In the genomic region with DNA sequence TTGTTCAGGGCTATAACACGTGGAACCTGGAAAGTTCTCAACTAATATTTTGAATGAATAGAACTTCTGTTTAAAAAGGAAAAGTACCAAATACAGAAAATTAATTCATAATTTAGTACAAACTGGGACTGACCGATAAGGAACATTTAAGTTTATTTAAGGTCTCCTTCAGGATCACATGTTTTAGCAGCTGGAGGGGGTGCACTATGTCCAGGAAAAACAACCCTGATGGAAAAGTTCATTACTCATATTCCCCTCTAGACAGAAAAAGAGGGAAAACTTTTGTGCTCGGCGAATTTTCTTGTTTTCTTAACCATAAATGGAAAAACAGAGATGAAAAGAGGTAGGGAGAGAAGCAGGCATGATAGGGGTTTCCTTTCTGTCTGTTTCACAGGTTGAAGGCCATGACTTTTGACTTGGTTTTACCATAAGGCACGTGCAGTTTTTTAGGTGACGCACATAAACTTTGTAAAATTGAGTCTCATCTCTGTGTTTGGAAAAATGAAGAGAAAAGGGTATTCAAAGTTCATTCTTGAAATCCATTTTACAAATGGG, we compare ENCODE assay signal across 15 cellular contexts. TPM values are rescaled to one million over a fixed set of nuclear protein-coding genes. Genes with fewer than 3 reads are reported as not detected.
DNase-seq lines count a peak whose midpoint lies in the region; ATAC-seq and TF ChIP-seq lines count a peak whose summit lies in the region.
"Had no signal": no experiment of that assay in that cellular context is flagged by ENCODE, and none has a peak within 500 bp of the region (broad histone marks: within the 10 kb centered on the region; RNA-seq: fewer than 3 reads in every experiment).

No MANE protein-coding gene starts in this region.

- peak in 6 of 8 donors; percentile 61 to 82 (median 77) for ATAC-seq in heart right ventricle
- peak; percentile 87 for ATAC-seq in sciatic nerve
- ATAC-seq in GM19035 (IDR thresholded peaks at IDR 0.05; ENCODE audit: unreplicated experiment) = no peak

- H3K27ac ChIP-seq in ascending aorta (peak overlapping the region; percentile 13 to 68), coronary artery (peak overlapping the region; percentile 42 to 54), heart right ventricle (peak overlapping the region in 7 of 10 donors; percentile 31 to 80 (median 62))
- H3K27ac ChIP-seq: C4-2B had no signal

- H3K4me3 ChIP-seq in ascending aorta (no peak overlapping the region), coronary artery (no peak overlapping the region), heart right ventricle (no peak overlapping the region)

- TF ChIP-seq CTCF in ascending aorta (IDR thresholded peaks at IDR 0.05) (no peak), coronary artery (IDR thresholded peaks at IDR 0.05) (no peak), heart right ventricle (IDR thresholded peaks at IDR 0.05) (no peak)

- no peaks in the 10 kb centered on the region for H3K9me3 Mint-ChIP-seq in activated T-cell treated with anti-CD3 and anti-CD28 coated beads, Interleukin-2, amount 50 U/mL, for 24 hours
- H3K9me3 Mint-ChIP-seq: HFFc6 had no signal

- H3K27me3 Mint-ChIP-seq in activated T-cell treated with anti-CD3 and anti-CD28 coated beads, Interleukin-2, amount 50 U/mL, for 24 hours = peaks cover 2% of the 10 kb centered on the region
- H3K27me3 Mint-ChIP-seq: B cell had no signal

- no peaks in the 10 kb centered on the region for H3K36me3 ChIP-seq in ascending aorta
- no peaks in the 10 kb centered on the region for H3K36me3 ChIP-seq in heart right ventricle

- H3K4me1 ChIP-seq in ascending aorta (peaks cover 3 to 10% of the 10 kb centered on the region in 2 donors), heart right ventricle (peaks cover 0 to 32% (median 6%) of the 10 kb centered on the region in 9 donors)

- H3K9me3 ChIP-seq in ascending aorta (no peaks in the 10 kb centered on the region), heart right ventricle (peaks cover 0 to 8% (median 0%) of the 10 kb centered on the region in 11 donors)

- H3K4me3 Mint-ChIP-seq in activated T-cell treated with anti-CD3 and anti-CD28 coated beads, Interleukin-2, amount 50 U/mL, for 24 hours = no peak overlapping the region
- H3K4me3 Mint-ChIP-seq: B cell; CD4-positive, alpha-beta memory T cell; HFFc6 had no signal

- peaks cover 1% of the 10 kb centered on the region for H3K4me1 Mint-ChIP-seq in activated T-cell treated with anti-CD3 and anti-CD28 coated beads, Interleukin-2, amount 50 U/mL, for 24 hours (ENCODE audit: low read depth)
- H3K4me1 Mint-ChIP-seq: B cell; CD4-positive, alpha-beta memory T cell had no signal

- H3K27me3 ChIP-seq in ascending aorta (no peaks in the 10 kb centered on the region), heart right ventricle (no peaks in the 10 kb centered on the region)

- intact Hi-C loops in ascending aorta (cut with DNase I) (no loop called here), heart right ventricle (cut with DNase I) (no loop called here), sciatic nerve (cut with DNase I) (no loop called here)

- no peak for DNase-seq in ascending aorta (ENCODE audit: low spot score in 2 of 2)
- DNase-seq in coronary artery (ENCODE audit: low spot score) = no peak
- peak in 1 of 2 donors; percentile 18 for DNase-seq in heart right ventricle
- DNase-seq in sciatic nerve (ENCODE audit: low spot score) = no peak
- DNase-seq in activated T-cell treated with anti-CD3 and anti-CD28 coated beads, Interleukin-2, amount 50 U/mL, for 24 hours = no peak
- DNase-seq in SKM-1 treated with dmso at 0.1 percent for 144 hours (lab: John Stamatoyannopoulos, UW; ENCODE audit: unreplicated experiment) = no peak
- DNase-seq: CD4-positive, alpha-beta memory T cell; DMS153; DND-41; GDM1; HCEC 1CT; HFFc6 had no signal

- WGBS in heart right ventricle, 2 donors = 74 to 75% methylated on average over 6 of the region's 6 CpGs

- H3K27ac Mint-ChIP-seq in activated T-cell treated with anti-CD3 and anti-CD28 coated beads, Interleukin-2, amount 50 U/mL, for 24 hours = no peak overlapping the region
- H3K27ac Mint-ChIP-seq: B cell; CD4-positive, alpha-beta memory T cell; HFFc6 had no signal

- no peaks in the 10 kb centered on the region for H3K36me3 Mint-ChIP-seq in activated T-cell treated with anti-CD3 and anti-CD28 coated beads, Interleukin-2, amount 50 U/mL, for 24 hours (ENCODE audit: low read depth)

RNA-seq across cellular contexts. Expression of a gene that starts 26.5 kb away (rescaled TPM):
- total RNA-seq in ascending aorta (13.5 TPM), heart right ventricle (10 to 100 TPM in 9 of 10 donors, 1 to 10 TPM in 1; 9.5 to 31.0 (median 17.7) TPM), sciatic nerve (48.6 TPM)
- 1 to 10 TPM; 4.1 to 7.8 TPM for polyA plus RNA-seq in heart right ventricle
